19 cellular contexts compared by ENCODE assay signal in the genomic region with DNA sequence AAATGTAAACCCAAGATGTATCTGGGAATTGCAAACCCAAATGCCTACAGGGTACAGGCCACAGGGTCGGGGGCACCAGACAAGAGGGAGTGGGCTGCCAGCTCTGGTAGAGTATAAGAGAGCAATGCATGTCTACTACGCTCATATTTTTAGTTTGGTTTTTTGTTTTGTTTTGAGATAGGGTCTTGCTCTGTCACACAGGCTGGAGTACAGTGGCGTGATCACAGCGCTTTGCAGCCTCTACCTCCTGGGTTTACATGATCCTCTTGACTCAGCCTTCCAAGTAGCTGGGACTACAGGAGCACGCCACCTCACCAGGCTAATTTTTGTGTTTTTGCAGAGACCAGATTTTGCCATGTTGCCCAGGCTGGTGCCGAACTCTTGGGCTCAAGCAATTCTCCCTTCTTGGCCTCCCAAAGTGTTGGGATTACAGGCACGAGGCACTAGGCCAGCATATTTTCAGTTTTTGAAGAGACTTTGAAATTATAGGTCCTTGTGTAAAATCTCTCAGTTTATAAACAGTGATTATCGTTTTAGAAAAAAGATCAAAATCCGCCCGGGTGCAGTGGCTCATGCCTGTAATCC. TPM values are rescaled to one million over a fixed set of nuclear protein-coding genes. Genes with fewer than 3 reads are reported as not detected.
A peak's percentile ranks its signal among the peaks of the same experiment; 100 is the strongest.
DNase-seq lines count a peak whose midpoint lies in the region; ATAC-seq, FAIRE-seq and TF ChIP-seq lines count a peak whose summit lies in the region.
"Had no signal": no experiment of that assay in that cellular context is flagged by ENCODE, and none has a peak within 500 bp of the region (broad histone marks: within the 10 kb centered on the region; RNA-seq: fewer than 3 reads in every experiment).

No MANE protein-coding gene starts in this region.

- ATAC-seq in K562 (peak; percentile 44), GM18517 (IDR thresholded peaks at IDR 0.05; ENCODE audit: unreplicated experiment) (no peak)
- no peak for ATAC-seq in stimulated activated naive CD8-positive, alpha-beta T cell treated with anti-CD3 and anti-CD28 coated beads, Interleukin-15, amount 100 ng/mL, for 72 hours

- POLR2A ChIA-PET in K562 (lab: Yijun Ruan, JAX) = interaction anchor here (1.6 kb wide), 1 partner anchor 12 kb away, joined by 6 read pairs; no protein-coding TSS in a partner anchor

- in situ Hi-C loops in K562 (cut with MboI) = no loop called here

- peaks cover 7 to 14% of the 10 kb centered on the region in 2 donors for H3K9me3 Mint-ChIP-seq in stimulated activated naive CD8-positive, alpha-beta T cell treated with anti-CD3 and anti-CD28 coated beads, Interleukin-15, amount 100 ng/mL, for 72 hours

- TF ChIP-seq POLR2A in Peyer's patch (IDR thresholded peaks at IDR 0.05) = no peak
- no peak for TF ChIP-seq POLR2A in K562 (conservative IDR thresholded peaks at IDR 0.05)

- DNase-seq in Peyer's patch = no peak
- DNase-seq in K562 (ENCODE audit: extremely low read depth in 1 of 4, low spot score in 3 of 4) = no peak
- DNase-seq in stimulated activated naive CD8-positive, alpha-beta T cell treated with anti-CD3 and anti-CD28 coated beads, Interleukin-15, amount 100 ng/mL, for 72 hours = no peak
- no peak for DNase-seq in T1000 (lab: John Stamatoyannopoulos, UW)
- no peak for DNase-seq in frontal cortex (ENCODE audit: low spot score in 2 of 2)
- DNase-seq: brain microvascular endothelial cell; CD4-positive, alpha-beta T cell; DMS153; H9; kidney glomerular epithelial cell; mesendoderm; NCI-H2081 treated with DMSO at 0.1 percent for 48 hours; T-helper 9 cell had no signal

- no peaks in the 10 kb centered on the region for H3F3A ChIP-seq in Loucy (ENCODE audit: low read depth)

- FAIRE-seq in K562 (lab: Jason Lieb, UNC) (no peak), frontal cortex (lab: Jason Lieb, UNC) (no peak)
- FAIRE-seq: colon had no signal

- H3K4me1 Mint-ChIP-seq in stimulated activated naive CD8-positive, alpha-beta T cell treated with anti-CD3 and anti-CD28 coated beads, Interleukin-15, amount 100 ng/mL, for 72 hours = peaks cover 15% of the 10 kb centered on the region
- H3K4me1 Mint-ChIP-seq: H9 had no signal

- H3K4me3 Mint-ChIP-seq in stimulated activated naive CD8-positive, alpha-beta T cell treated with anti-CD3 and anti-CD28 coated beads, Interleukin-15, amount 100 ng/mL, for 72 hours = peak overlapping the region; percentile 27 to 65
- H3K4me3 Mint-ChIP-seq: CD4-positive, alpha-beta T cell; H9 had no signal

- TF ChIP-seq CTCF in Loucy (conservative IDR thresholded peaks at IDR 0.05; ENCODE audit: low read length) (no peak), Peyer's patch (IDR thresholded peaks at IDR 0.05) (no peak), K562 (IDR thresholded peaks at IDR 0.05 in 2 of 3, conservative IDR thresholded peaks at IDR 0.05 in 1 of 3; ENCODE audit: insufficient read depth in 2 of 3, low read depth in 1 of 3, low read length in 3 of 3) (no peak)

- peaks cover 8% of the 10 kb centered on the region for H3K4me1 ChIP-seq in Loucy (ENCODE audit: insufficient read depth, low read length, poor library complexity, severe bottlenecking)
- no peaks in the 10 kb centered on the region for H3K4me1 ChIP-seq in Peyer's patch
- peaks cover 5 to 19% of the 10 kb centered on the region in 2 experiments; a peak in 4 of 5 replicates for H3K4me1 ChIP-seq in K562 (replicated peaks in 1 of 2; ENCODE audit: control insufficient read depth in 2 of 2, insufficient read depth in 2 of 2, low read length in 2 of 2)
- H3K4me1 ChIP-seq: right lobe of liver had no signal

- H3K9me3 ChIP-seq in Loucy (ENCODE audit: insufficient read depth, low read depth, low read length) (peaks cover 7% of the 10 kb centered on the region; the same call in 1 of the 2 replicates), Peyer's patch (peaks cover 0 to 4% (median 0%) of the 10 kb centered on the region in 4 donors), K562 (replicated peaks; ENCODE audit: control insufficient read depth, insufficient read depth, low read depth, low read length) (peaks cover 5% of the 10 kb centered on the region)
- H3K9me3 ChIP-seq: right lobe of liver had no signal

- H3K36me3 ChIP-seq in Loucy (ENCODE audit: insufficient read depth, low read length) (no peaks in the 10 kb centered on the region), Peyer's patch (no peaks in the 10 kb centered on the region), K562 (ENCODE audit: control insufficient read depth, insufficient read depth, low read length) (no peaks in the 10 kb centered on the region)
- H3K36me3 ChIP-seq: brain microvascular endothelial cell, right lobe of liver had no signal

- no peaks in the 10 kb centered on the region for H3K9me2 ChIP-seq in Loucy (replicated peaks; ENCODE audit: low read depth, low read length)

- peak overlapping the region; percentile 73 for H2AFZ ChIP-seq in Loucy (ENCODE audit: low read length)
- H2AFZ ChIP-seq in K562 (ENCODE audit: low read depth, low read length) = peak overlapping the region; percentile 93

- CTCF ChIA-PET in K562 (lab: Yijun Ruan, JAX; ENCODE audit: low intra/inter-chr PET ratio) = no interaction called here

- H3K27me3 ChIP-seq in Loucy (ENCODE audit: insufficient read depth, low read length, poor library complexity, severe bottlenecking) (peaks cover 4% of the 10 kb centered on the region), Peyer's patch (no peaks in the 10 kb centered on the region), K562 (ENCODE audit: control insufficient read depth in 2 of 2, insufficient read depth in 2 of 2, low read length in 2 of 2) (no peaks in the 10 kb centered on the region)
- H3K27me3 ChIP-seq: brain microvascular endothelial cell, right lobe of liver had no signal

- H3K27ac Mint-ChIP-seq in stimulated activated naive CD8-positive, alpha-beta T cell treated with anti-CD3 and anti-CD28 coated beads, Interleukin-15, amount 100 ng/mL, for 72 hours = peak overlapping the region; percentile 19 to 73
- H3K27ac Mint-ChIP-seq: CD4-positive, alpha-beta T cell; H9 had no signal

- no TSS peak for BruUV-seq in K562 (replicated peaks; lab: Mats Ljungman, UMichigan)

- H4K20me1 ChIP-seq in Loucy (ENCODE audit: insufficient read depth, low read length, poor library complexity, severe bottlenecking) (no peaks in the 10 kb centered on the region), K562 (replicated peaks; ENCODE audit: control insufficient read depth, insufficient read depth, low read length) (no peaks in the 10 kb centered on the region)

- H3K79me2 ChIP-seq in Loucy (ENCODE audit: insufficient read depth, low read length) = no peaks in the 10 kb centered on the region
- H3K79me2 ChIP-seq in K562 (ENCODE audit: control insufficient read depth, insufficient read depth, low read length) = no peaks in the 10 kb centered on the region

- H3K27ac ChIP-seq in Peyer's patch = peak overlapping the region in 3 of 4 donors; percentile 1 to 37 (median 2)
- H3K27ac ChIP-seq in K562 (ENCODE audit: extremely low read depth, low read depth, low read length) = peak overlapping the region; percentile 73; the same call in 2 of the 3 replicates
- H3K27ac ChIP-seq: brain microvascular endothelial cell, right lobe of liver, SK-N-MC had no signal

- peaks cover 24% of the 10 kb centered on the region for H3K27me3 Mint-ChIP-seq in stimulated activated naive CD8-positive, alpha-beta T cell treated with anti-CD3 and anti-CD28 coated beads, Interleukin-15, amount 100 ng/mL, for 72 hours
- H3K27me3 Mint-ChIP-seq: CD4-positive, alpha-beta T cell had no signal

- no peak for TF ChIP-seq RAD21 in K562 (CRISPR knock-in tag; conservative IDR thresholded peaks at IDR 0.05 in 1 of 2, IDR thresholded peaks at IDR 0.05 in 1 of 2)

- WGBS in K562 (ENCODE audit: insufficient coverage, low coverage, missing lambda C conversion rate) = 57% methylated on average over 10 of the region's 10 CpGs

- H3K4me3 ChIP-seq in Loucy (ENCODE audit: low read length, poor library complexity, severe bottlenecking) = no peak overlapping the region
- H3K4me3 ChIP-seq in Peyer's patch = no peak overlapping the region
- H3K4me3 ChIP-seq in K562 = no peak overlapping the region
- H3K4me3 ChIP-seq: right lobe of liver, SK-N-MC had no signal

- intact Hi-C loops in K562 (cut with micrococcal nuclease) = no loop called here

- no peaks in the 10 kb centered on the region for H3K9me1 ChIP-seq in K562 (ENCODE audit: control insufficient read depth, insufficient read depth, low read length)

- H3K4me2 ChIP-seq in Loucy (ENCODE audit: low read depth, low read length, poor library complexity, severe bottlenecking) (peak overlapping the region; percentile 46), K562 (ENCODE audit: insufficient read depth, low read length) (peak overlapping the region; percentile 72)

- H3K9ac ChIP-seq in Loucy (ENCODE audit: low read depth, low read length, poor library complexity, severe bottlenecking) = no peak overlapping the region
- H3K9ac ChIP-seq in K562 (ENCODE audit: insufficient read depth in 1 of 2, low read depth in 2 of 2, low read length in 2 of 2) = peak overlapping the region in 1 of 2 experiments; percentile 61; a peak in 2 of 4 replicates

- no peak for TF ChIP-seq EP300 in K562 (IDR thresholded peaks at IDR 0.05; ENCODE audit: low read length)

RNA-seq across cellular contexts. Expression of a gene that starts 11.1 kb away (rescaled TPM):
- 10 to 100 TPM; 19.4 to 38.0 (median 34.9) TPM for total RNA-seq in Peyer's patch
- 12.8 and 14.2 TPM in 2 replicates for total RNA-seq in K562 (2011; cell fraction: chromatin; rRNA removed; ENCODE audit: low replicate concordance)
- 16.7 and 17.9 TPM in 2 replicates for total RNA-seq in K562 (2011; cell fraction: nucleolus; rRNA removed)
- total RNA-seq in K562 (2011; cell fraction: nucleoplasm; rRNA removed) = 13.9 and 18.0 TPM in 2 replicates
- 9.8 and 10.1 TPM in 2 replicates for total RNA-seq in K562 (2014; rRNA removed)
- total RNA-seq in K562 (2014; rRNA removed; fragmentation: Illumina TruSeq; extraction: Trizol) = 4.0 and 4.5 TPM in 2 replicates
- 4.7 and 5.2 TPM in 2 replicates for total RNA-seq in K562 (2015; rRNA removed; fragmentation: Illumina TruSeq; extraction: Trizol)
- total RNA-seq in K562 (2021) = 9.4 and 11.7 TPM in 2 replicates
- polyA plus RNA-seq in K562 (2011; rRNA removed) = 8.0 and 18.3 TPM in 2 replicates
- polyA plus RNA-seq in K562 (2011; cell fraction: cytosol; rRNA removed) = 20.1 and 26.7 TPM in 2 replicates
- polyA plus RNA-seq in K562 (2011; cell fraction: nucleus; rRNA removed) = 12.0 and 12.3 TPM in 2 replicates
- polyA plus RNA-seq in K562 (2012) = 5.6 and 11.1 TPM in 2 replicates
- 10.6 and 11.2 TPM in 2 replicates for polyA plus RNA-seq in K562 (2014; fragmentation: Illumina TruSeq; extraction: Trizol)
- polyA plus RNA-seq in K562 (2014; fragmentation: Nextera tagmentation; extraction: Ambion mirVana) = 1 to 10 TPM; 1.2 to 2.0 TPM
- polyA plus RNA-seq in K562 (2014; rRNA removed) = 8.7 and 9.9 TPM in 2 replicates
- polyA minus RNA-seq in K562 (2011; rRNA and poly(A)+ RNA removed) = 4.5 and 4.7 TPM in 2 replicates
- 10.1 and 10.2 TPM in 2 replicates for polyA minus RNA-seq in K562 (2011; cell fraction: cytosol; rRNA and poly(A)+ RNA removed)
- 2.9 and 3.1 TPM in 2 replicates for polyA minus RNA-seq in K562 (2011; cell fraction: nucleus; rRNA and poly(A)+ RNA removed)
- not detected for total RNA-seq in frontal cortex
- total RNA-seq: G401 had no signal
